In genomic region chr21:36454706-36455105, GRCh38 we compare ENCODE assay signal across 20 cellular contexts. TPM values are rescaled to one million over a fixed set of nuclear protein-coding genes. Genes with fewer than 3 reads are reported as not detected.
"Had no signal": no experiment of that assay in that cellular context is flagged by ENCODE, and none has a peak within 500 bp of the region (broad histone marks: within the 10 kb centered on the region; RNA-seq: fewer than 3 reads in every experiment).

No MANE protein-coding gene starts in this region.

- H3K27me3 Mint-ChIP-seq: activated CD4-positive, alpha-beta T cell treated with anti-CD3 and anti-CD28 coated beads, Interleukin-2, amount 10 ng/mL, durations not matched to agents 24 days and 14 days had no signal

- H3K27ac Mint-ChIP-seq: activated CD4-positive, alpha-beta T cell treated with anti-CD3 and anti-CD28 coated beads, Interleukin-2, amount 10 ng/mL, durations not matched to agents 24 days and 14 days; activated CD8-positive, alpha-beta T cell treated with anti-CD3 and anti-CD28 coated beads, Interleukin-2, amount 10 ng/mL, durations not matched to agents 7 days and 5 days; activated naive CD4-positive, alpha-beta T cell treated with anti-CD3 and anti-CD28 coated beads for 36 hours; activated T-cell treated with anti-CD3 and anti-CD28 coated beads, Interleukin-2, amount 50 U/mL, for 24 hours; activated T-helper 2 cell treated with anti-CD3 and anti-CD28 coated beads, Interferon-gamma antibody, Interleukin-2, Interleukin-4, amounts not matched to agents 10 μg/mL and 5 μg/mL and 100 μg/mL, durations not matched to agents 14 hours and 24 hours and 36 hours; stimulated activated memory B cell treated with anti-CD40 and anti-IgM and Interleukin-4, amounts not matched to agents 10 μg/mL and 1 μg/mL and 100 μg/mL, for 72 hours had no signal

- H3K4me3 Mint-ChIP-seq: activated CD4-positive, alpha-beta T cell treated with anti-CD3 and anti-CD28 coated beads, Interleukin-2, amount 10 ng/mL, durations not matched to agents 24 days and 14 days; activated CD8-positive, alpha-beta T cell treated with anti-CD3 and anti-CD28 coated beads, Interleukin-2, amount 10 ng/mL, durations not matched to agents 7 days and 5 days; activated naive CD4-positive, alpha-beta T cell treated with anti-CD3 and anti-CD28 coated beads for 36 hours; activated T-cell treated with anti-CD3 and anti-CD28 coated beads, Interleukin-2, amount 50 U/mL, for 24 hours; central memory CD8-positive, alpha-beta T cell; stimulated activated memory B cell treated with anti-CD40 and anti-IgM and Interleukin-4, amounts not matched to agents 10 μg/mL and 1 μg/mL and 100 μg/mL, for 72 hours had no signal

- H3K36me3 Mint-ChIP-seq: stimulated activated memory B cell treated with anti-CD40 and anti-IgM and Interleukin-4, amounts not matched to agents 10 μg/mL and 1 μg/mL and 100 μg/mL, for 72 hours had no signal

- H3K9me3 Mint-ChIP-seq: activated CD4-positive, alpha-beta T cell treated with anti-CD3 and anti-CD28 coated beads, Interleukin-2, amount 10 ng/mL, durations not matched to agents 24 days and 14 days; activated naive CD4-positive, alpha-beta T cell treated with anti-CD3 and anti-CD28 coated beads for 36 hours; activated T-cell treated with anti-CD3 and anti-CD28 coated beads, Interleukin-2, amount 50 U/mL, for 24 hours; activated T-helper 2 cell treated with anti-CD3 and anti-CD28 coated beads, Interferon-gamma antibody, Interleukin-2, Interleukin-4, amounts not matched to agents 10 μg/mL and 5 μg/mL and 100 μg/mL, durations not matched to agents 14 hours and 24 hours and 36 hours; central memory CD8-positive, alpha-beta T cell; stimulated activated memory B cell treated with anti-CD40 and anti-IgM and Interleukin-4, amounts not matched to agents 10 μg/mL and 1 μg/mL and 100 μg/mL, for 72 hours had no signal

- H3K4me1 Mint-ChIP-seq: activated CD4-positive, alpha-beta T cell treated with anti-CD3 and anti-CD28 coated beads, Interleukin-2, amount 10 ng/mL, durations not matched to agents 24 days and 14 days; central memory CD8-positive, alpha-beta T cell; stimulated activated memory B cell treated with anti-CD40 and anti-IgM and Interleukin-4, amounts not matched to agents 10 μg/mL and 1 μg/mL and 100 μg/mL, for 72 hours had no signal

- H3K27ac ChIP-seq: brain microvascular endothelial cell, esophagus squamous epithelium, lower lobe of right lung, ovary, sigmoid colon, spleen, upper lobe of right lung had no signal

- DNase-seq: activated CD4-positive, alpha-beta T cell treated with anti-CD3 and anti-CD28 coated beads, Interleukin-2, amount 10 ng/mL, durations not matched to agents 24 days and 14 days; activated CD4-positive, CD25-positive, alpha-beta regulatory T cell; activated CD8-positive, alpha-beta T cell treated with anti-CD3 and anti-CD28 coated beads, Interleukin-2, amount 10 ng/mL, durations not matched to agents 7 days and 5 days; activated naive CD4-positive, alpha-beta T cell treated with anti-CD3 and anti-CD28 coated beads for 36 hours; activated T-cell treated with anti-CD3 and anti-CD28 coated beads, Interleukin-2, amount 50 U/mL, for 24 hours; brain microvascular endothelial cell; effector CD4-positive, alpha-beta T cell; esophagus squamous epithelium; left cardiac atrium; lower lobe of right lung; ovary; spleen; stimulated activated CD4-positive, alpha-beta T cell treated with anti-CD3 and anti-CD28 coated beads, Interleukin-4, amount 100 ng/mL, for 4 hours; upper lobe of right lung had no signal

- H3K4me3 ChIP-seq: esophagus squamous epithelium, lower lobe of right lung, ovary, sigmoid colon, spleen, thoracic aorta, upper lobe of right lung had no signal

- H3K9me3 ChIP-seq: esophagus squamous epithelium, lower lobe of right lung, ovary, sigmoid colon, spleen, thoracic aorta, upper lobe of right lung had no signal

- H3K4me1 ChIP-seq: lower lobe of right lung, sigmoid colon, spleen had no signal

- H3K36me3 ChIP-seq: brain microvascular endothelial cell, esophagus squamous epithelium, lower lobe of right lung, ovary, sigmoid colon, spleen, thoracic aorta, upper lobe of right lung had no signal

- ATAC-seq: activated CD8-positive, alpha-beta T cell treated with anti-CD3 and anti-CD28 coated beads, Interleukin-2, amount 10 ng/mL, durations not matched to agents 7 days and 5 days; left cardiac atrium; lower lobe of right lung; stimulated activated memory B cell treated with anti-CD40 and anti-IgM and Interleukin-4, amounts not matched to agents 10 μg/mL and 1 μg/mL and 100 μg/mL, for 72 hours; upper lobe of right lung had no signal

- H3K27me3 ChIP-seq: brain microvascular endothelial cell, esophagus squamous epithelium, ovary, sigmoid colon, spleen, upper lobe of right lung had no signal

RNA-seq across cellular contexts. Expression of gene CLDN14, which starts 25.2 kb away (rescaled TPM):
- total RNA-seq: activated CD4-positive, alpha-beta T cell treated with anti-CD3 and anti-CD28 coated beads, Interleukin-2, amount 10 ng/mL, durations not matched to agents 24 days and 14 days; activated CD8-positive, alpha-beta T cell treated with anti-CD3 and anti-CD28 coated beads, Interleukin-2, amount 10 ng/mL, durations not matched to agents 7 days and 5 days; activated naive CD4-positive, alpha-beta T cell treated with anti-CD3 and anti-CD28 coated beads for 36 hours; activated T-helper 2 cell treated with anti-CD3 and anti-CD28 coated beads, Interferon-gamma antibody, Interleukin-2, Interleukin-4, amounts not matched to agents 10 μg/mL and 5 μg/mL and 100 μg/mL, durations not matched to agents 14 hours and 24 hours and 36 hours; esophagus squamous epithelium; fibroblast of villous mesenchyme; left cardiac atrium; lower lobe of right lung; ovary; sigmoid colon; thoracic aorta; upper lobe of right lung had no signal
